In genomic region chr4:58953575-58953974, GRCh38 we compare ENCODE assay signal across 3 cellular contexts.
"Had no signal": no experiment of that assay in that cellular context is flagged by ENCODE, and none has a peak within 500 bp of the region (broad histone marks: within the 10 kb centered on the region; RNA-seq: fewer than 3 reads in every experiment).

No MANE protein-coding gene starts in this region.

- DNase-seq: GDM1, GF-D8 had no signal

- ATAC-seq: GM12878 had no signal

- H3K4me3 ChIP-seq: GM12878 had no signal
